Comparison of ENCODE assay signal across 13 cellular contexts in the genomic region with DNA sequence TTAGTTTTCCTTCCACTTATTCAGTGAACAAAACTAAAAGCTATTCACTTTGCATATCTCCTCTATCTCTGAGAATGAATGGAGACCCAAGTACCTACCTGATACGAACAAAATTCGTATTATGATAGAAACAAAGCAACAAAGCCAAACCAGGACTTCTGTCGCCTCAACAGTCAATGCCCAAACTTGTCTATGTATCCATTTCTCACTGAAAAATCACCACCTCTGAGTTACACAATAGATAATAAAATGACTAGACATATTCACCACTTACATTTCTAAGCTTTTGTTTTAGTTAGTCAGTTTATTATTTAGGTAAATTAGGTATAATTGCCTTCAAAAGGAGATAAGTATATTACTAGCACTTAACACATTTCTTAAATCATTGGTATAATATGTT.
DNase-seq lines count a peak whose midpoint lies in the region; ATAC-seq and TF ChIP-seq lines count a peak whose summit lies in the region.
"Had no signal": no experiment of that assay in that cellular context is flagged by ENCODE, and none has a peak within 500 bp of the region (broad histone marks: within the 10 kb centered on the region; RNA-seq: fewer than 3 reads in every experiment).

No MANE protein-coding gene starts in this region.

- H3K9me3 ChIP-seq in Caco-2, result no peaks in the 10 kb centered on the region
- no peaks in the 10 kb centered on the region for H3K9me3 ChIP-seq in mammary epithelial cell (replicated peaks; ENCODE audit: insufficient read depth, low read length)
- H3K9me3 ChIP-seq in psoas muscle, result no peaks in the 10 kb centered on the region
- H3K9me3 ChIP-seq in suprapubic skin, result no peaks in the 10 kb centered on the region
- H3K9me3 ChIP-seq: BLaER1, HAP-1 had no signal

- 40% methylated on average over 3 of the region's 3 CpGs for WGBS in mammary epithelial cell (ENCODE audit: low coverage, missing lambda C conversion rate)
- WGBS in psoas muscle, 3 donors, result 64 to 76% (median 69%) methylated on average over 3 of the region's 3 CpGs
- 72% methylated on average over 3 of the region's 3 CpGs for WGBS in suprapubic skin

- BruUV-seq in Caco-2 (replicated peaks; lab: Mats Ljungman, UMichigan) (TSS peak; percentile 13), mammary epithelial cell (replicated peaks; lab: Mats Ljungman, UMichigan) (no TSS peak)

- intact Hi-C loops in Caco-2 (cut with micrococcal nuclease; ENCODE audit: unreplicated experiment), result no loop called here
- intact Hi-C loops in mammary epithelial cell (cut with micrococcal nuclease), result no loop called here
- intact Hi-C loops in psoas muscle (cut with DNase I), result no loop called here

- H3K27ac Mint-ChIP-seq in Caco-2 (ENCODE audit: unreplicated experiment), result peak overlapping the region; percentile 37

- no peaks in the 10 kb centered on the region for H3K27me3 Mint-ChIP-seq in Caco-2 (ENCODE audit: insufficient read depth, unreplicated experiment)

- TF ChIP-seq POLR2A in suprapubic skin (IDR thresholded peaks at IDR 0.05), result no peak

- no peak overlapping the region for H3K9ac ChIP-seq in mammary epithelial cell (ENCODE audit: insufficient read depth, low read length)
- H3K9ac ChIP-seq: BLaER1 had no signal

- peaks cover 51% of the 10 kb centered on the region for H3K4me1 ChIP-seq in Caco-2
- H3K4me1 ChIP-seq in mammary epithelial cell (ENCODE audit: insufficient read depth, low read length), result peaks cover 5% of the 10 kb centered on the region
- no peaks in the 10 kb centered on the region for H3K4me1 ChIP-seq in psoas muscle
- peaks cover 5% of the 10 kb centered on the region for H3K4me1 ChIP-seq in suprapubic skin
- H3K4me1 ChIP-seq: HAP-1 had no signal

- no peaks in the 10 kb centered on the region for H4K20me1 ChIP-seq in mammary epithelial cell (ENCODE audit: insufficient read depth, low read length)
- H4K20me1 ChIP-seq: BLaER1 had no signal

- ATAC-seq in HG03196 (IDR thresholded peaks at IDR 0.05; ENCODE audit: unreplicated experiment), result no peak
- no peak for ATAC-seq in psoas muscle

- CTCF ChIA-PET in Caco-2 (lab: Charles Lee) (interaction anchor here (0.5 kb wide), 1 partner anchor 75 kb away, joined by 4 read pairs; no protein-coding TSS in a partner anchor), mammary epithelial cell (lab: Charles Lee; ENCODE audit: low non-redundant PET) (no interaction called here)

- no peaks in the 10 kb centered on the region for H3K36me3 ChIP-seq in Caco-2 (ENCODE audit: control insufficient read depth, insufficient read depth, low read length)
- H3K36me3 ChIP-seq in mammary epithelial cell (ENCODE audit: insufficient read depth, low read length), result no peaks in the 10 kb centered on the region
- H3K36me3 ChIP-seq in psoas muscle (ENCODE audit: insufficient read depth in 1 of 2, low read depth in 1 of 2), result no peaks in the 10 kb centered on the region
- peaks cover 5% of the 10 kb centered on the region for H3K36me3 ChIP-seq in suprapubic skin
- H3K36me3 ChIP-seq: BLaER1, HAP-1 had no signal

- in situ Hi-C loops in mammary epithelial cell (cut with MboI; ENCODE audit: low sequenced_read_pairs in 2 of 2), result no loop called here

- dilution Hi-C loops in mammary epithelial cell (cut with HindIII; ENCODE audit: low sequenced_read_pairs), result no loop called here

- no peak for DNase-seq in Caco-2
- DNase-seq in NAMALWA (ENCODE audit: low spot score), result peak; percentile 43
- DNase-seq in mammary epithelial cell, result peak; percentile 61
- no peak for DNase-seq in psoas muscle
- DNase-seq in suprapubic skin (ENCODE audit: low spot score in 2 of 2), result no peak
- DNase-seq: CD8-positive, alpha-beta memory T cell; DMS53; GF-D8; IMR-90 had no signal

- H3K4me3 ChIP-seq in Caco-2 (ENCODE audit: low read depth, low read length) (no peak overlapping the region), mammary epithelial cell (replicated peaks in 1 of 3; ENCODE audit: insufficient read depth in 1 of 3, low read depth in 2 of 3, low read length in 3 of 3) (no peak overlapping the region), psoas muscle (no peak overlapping the region), suprapubic skin (no peak overlapping the region)
- H3K4me3 ChIP-seq: BLaER1, HAP-1 had no signal

- H3K4me1 Mint-ChIP-seq in Caco-2 (ENCODE audit: low read depth, unreplicated experiment), result peaks cover 31% of the 10 kb centered on the region

- peak overlapping the region; percentile 37 for H3K4me3 Mint-ChIP-seq in Caco-2 (ENCODE audit: unreplicated experiment)
- H3K4me3 Mint-ChIP-seq: CD8-positive, alpha-beta memory T cell had no signal

- H3K4me2 ChIP-seq in mammary epithelial cell (ENCODE audit: insufficient read depth, low read depth, low read length), result peak overlapping the region; percentile 9
- H3K4me2 ChIP-seq: BLaER1 had no signal

- no peaks in the 10 kb centered on the region for H3K79me2 ChIP-seq in mammary epithelial cell (ENCODE audit: insufficient read depth, low read length)

- TF ChIP-seq EP300 in suprapubic skin (IDR thresholded peaks at IDR 0.05), result no peak

- POLR2A ChIA-PET in Caco-2 (lab: Charles Lee), result interaction anchor here (0.6 kb wide), 1 partner anchor 40 kb away, joined by 3 read pairs; no protein-coding TSS in a partner anchor

- TF ChIP-seq CTCF in Caco-2 (IDR thresholded peaks at IDR 0.05; ENCODE audit: insufficient read depth in 1 of 2, low read depth in 1 of 2, low read length in 1 of 2, severe bottlenecking in 1 of 2, unreplicated experiment in 1 of 2) (no peak), mammary epithelial cell (conservative IDR thresholded peaks at IDR 0.05 in 1 of 2, IDR thresholded peaks at IDR 0.05 in 1 of 2; ENCODE audit: extremely low read depth in 1 of 2, insufficient read depth in 1 of 2, low read depth in 1 of 2, low read length in 2 of 2) (no peak), psoas muscle (IDR thresholded peaks at IDR 0.05) (no peak), suprapubic skin (IDR thresholded peaks at IDR 0.05) (no peak)

- peak overlapping the region; percentile 3 for H2AFZ ChIP-seq in mammary epithelial cell (ENCODE audit: low read depth, low read length)

- H3K36me3 Mint-ChIP-seq in Caco-2 (ENCODE audit: insufficient read depth, unreplicated experiment), result peaks cover 35% of the 10 kb centered on the region

- H3K9me3 Mint-ChIP-seq in Caco-2 (ENCODE audit: unreplicated experiment), result no peaks in the 10 kb centered on the region
- H3K9me3 Mint-ChIP-seq: CD8-positive, alpha-beta memory T cell had no signal

- H3K27ac ChIP-seq in mammary epithelial cell (ENCODE audit: insufficient read depth, low read depth, low read length) (no peak overlapping the region), psoas muscle (no peak overlapping the region), suprapubic skin (no peak overlapping the region)
- H3K27ac ChIP-seq: BLaER1, HL-60 had no signal

- H3K27me3 ChIP-seq in Caco-2 (replicated peaks; ENCODE audit: control insufficient read depth, insufficient read depth, low read length) (no peaks in the 10 kb centered on the region), mammary epithelial cell (ENCODE audit: insufficient read depth, low read length) (no peaks in the 10 kb centered on the region), psoas muscle (ENCODE audit: insufficient read depth in 3 of 3, low read length in 2 of 3) (no peaks in the 10 kb centered on the region), suprapubic skin (no peaks in the 10 kb centered on the region)
- H3K27me3 ChIP-seq: BLaER1 had no signal

Comparison
In these comparisons a context has a peak if more than half of its experiments do, and no peak if none do; other contexts are left out.
1. DNase-seq: peak in NAMALWA (single experiment) and mammary epithelial cell (single experiment); none in Caco-2 (0 of 2), psoas muscle (0 of 2) and suprapubic skin (0 of 2).